Comparison of ENCODE assay signal across 9 cellular contexts in genomic region chr19:30784850-30785459, GRCh38.
DNase-seq lines count a peak whose midpoint lies in the region; ATAC-seq and TF ChIP-seq lines count a peak whose summit lies in the region.
"Had no signal": no experiment of that assay in that cellular context is flagged by ENCODE, and none has a peak within 500 bp of the region (broad histone marks: within the 10 kb centered on the region; RNA-seq: fewer than 3 reads in every experiment).

No MANE protein-coding gene starts in this region.

- H3K4me1 Mint-ChIP-seq in CD14-positive monocyte, result peaks cover 33% of the 10 kb centered on the region
- H3K4me1 Mint-ChIP-seq in activated naive CD8-positive, alpha-beta T cell treated with anti-CD3 and anti-CD28 coated beads, Interleukin-2, amount 10 ng/mL, durations not matched to agents 7 days and 5 days, result no peaks in the 10 kb centered on the region
- H3K4me1 Mint-ChIP-seq: memory B cell had no signal

- DNase-seq in CD14-positive monocyte (ENCODE audit: low spot score) (peak; percentile 74), HL-60 (ENCODE audit: low read depth in 1 of 2, low spot score in 1 of 2) (peak; percentile 27 to 53), iPS-NIHi7 (ENCODE audit: extremely low spot score) (peak; percentile 92), coronary artery (ENCODE audit: low spot score) (no peak)
- DNase-seq in activated naive CD8-positive, alpha-beta T cell treated with anti-CD3 and anti-CD28 coated beads, Interleukin-2, amount 10 ng/mL, durations not matched to agents 7 days and 5 days, result peak; percentile 69
- DNase-seq in stimulated activated CD4-positive, alpha-beta T cell treated with anti-CD3 and anti-CD28 coated beads, Interleukin-2, amount 100 ng/mL, for 24 hours, result peak; percentile 70 to 71

- H3K4me2 ChIP-seq in SU-DHL-6 (ENCODE audit: low read depth, low read length, poor library complexity, severe bottlenecking), result no peak overlapping the region

- POLR2A ChIA-PET in activated naive CD8-positive, alpha-beta T cell treated with anti-CD3 and anti-CD28 coated beads, Interleukin-2, amount 10 ng/mL, durations not matched to agents 7 days and 5 days (lab: Charles Lee), result no interaction called here

- H3K79me2 ChIP-seq in SU-DHL-6 (ENCODE audit: insufficient read depth, low read length), result no peaks in the 10 kb centered on the region

- no peaks in the 10 kb centered on the region for H3K9me2 ChIP-seq in SU-DHL-6 (replicated peaks; ENCODE audit: insufficient read depth, low read length)

- no peaks in the 10 kb centered on the region for H3K36me3 ChIP-seq in SU-DHL-6 (ENCODE audit: low read length)

- no peak overlapping the region for H3K4me3 Mint-ChIP-seq in CD14-positive monocyte
- no peak overlapping the region for H3K4me3 Mint-ChIP-seq in activated naive CD8-positive, alpha-beta T cell treated with anti-CD3 and anti-CD28 coated beads, Interleukin-2, amount 10 ng/mL, durations not matched to agents 7 days and 5 days
- H3K4me3 Mint-ChIP-seq: memory B cell had no signal

- H3K27me3 ChIP-seq in HL-60 (ENCODE audit: insufficient read depth, poor library complexity, severe bottlenecking), result no peaks in the 10 kb centered on the region
- no peaks in the 10 kb centered on the region for H3K27me3 ChIP-seq in SU-DHL-6 (ENCODE audit: low read length)

- no peak overlapping the region for H3K4me3 ChIP-seq in HL-60 (replicated peaks; ENCODE audit: insufficient read depth, low read length)
- no peak overlapping the region for H3K4me3 ChIP-seq in SU-DHL-6 (ENCODE audit: insufficient read depth, low read length, poor library complexity, severe bottlenecking)
- no peak overlapping the region for H3K4me3 ChIP-seq in coronary artery

- H2AFZ ChIP-seq in SU-DHL-6 (ENCODE audit: low read depth, low read length, severe bottlenecking), result no peak overlapping the region

- intact Hi-C loops in CD14-positive monocyte (cut with micrococcal nuclease), result loop anchor here (2.0 kb wide), 2 partner anchors 572 to 1440 kb away; no protein-coding TSS in a partner anchor

- ATAC-seq in activated naive CD8-positive, alpha-beta T cell treated with anti-CD3 and anti-CD28 coated beads, Interleukin-2, amount 10 ng/mL, durations not matched to agents 7 days and 5 days (ENCODE audit: low read depth), result peak; percentile 42
- ATAC-seq in GM19328 (IDR thresholded peaks at IDR 0.05; ENCODE audit: unreplicated experiment), result no peak

- H3K36me3 Mint-ChIP-seq in CD14-positive monocyte, result peaks cover 0 to 3% of the 10 kb centered on the region in 2 donors
- H3K36me3 Mint-ChIP-seq in activated naive CD8-positive, alpha-beta T cell treated with anti-CD3 and anti-CD28 coated beads, Interleukin-2, amount 10 ng/mL, durations not matched to agents 7 days and 5 days, result no peaks in the 10 kb centered on the region
- H3K36me3 Mint-ChIP-seq: memory B cell had no signal

- H3K27ac ChIP-seq in HL-60 (replicated peaks) (no peak overlapping the region), SU-DHL-6 (ENCODE audit: low read depth, low read length) (no peak overlapping the region), coronary artery (no peak overlapping the region)

- no peaks in the 10 kb centered on the region for H3K9me3 ChIP-seq in SU-DHL-6 (ENCODE audit: insufficient read depth, low read length)

- H4K20me1 ChIP-seq in SU-DHL-6 (ENCODE audit: low read depth, low read length), result no peaks in the 10 kb centered on the region

- peak; percentile 86 for TF ChIP-seq CTCF in CD14-positive monocyte (IDR thresholded peaks at IDR 0.05)
- TF ChIP-seq CTCF in HL-60 (IDR thresholded peaks at IDR 0.05; ENCODE audit: insufficient read depth, low read length), result peak; percentile 53
- TF ChIP-seq CTCF in SU-DHL-6 (IDR thresholded peaks at IDR 0.05; ENCODE audit: insufficient read depth, low read length, poor library complexity, severe bottlenecking), result peak; percentile 66
- TF ChIP-seq CTCF in coronary artery (IDR thresholded peaks at IDR 0.05), result no peak

- H3K9me3 Mint-ChIP-seq in CD14-positive monocyte, result peaks cover 0 to 3% (median 0%) of the 10 kb centered on the region in 7 donors
- no peaks in the 10 kb centered on the region for H3K9me3 Mint-ChIP-seq in activated naive CD8-positive, alpha-beta T cell treated with anti-CD3 and anti-CD28 coated beads, Interleukin-2, amount 10 ng/mL, durations not matched to agents 7 days and 5 days

- peak overlapping the region in 3 of 7 donors; percentile 2 to 81 (median 15) for H3K27ac Mint-ChIP-seq in CD14-positive monocyte
- H3K27ac Mint-ChIP-seq in activated naive CD8-positive, alpha-beta T cell treated with anti-CD3 and anti-CD28 coated beads, Interleukin-2, amount 10 ng/mL, durations not matched to agents 7 days and 5 days, result no peak overlapping the region
- H3K27ac Mint-ChIP-seq: memory B cell had no signal

- H3F3A ChIP-seq in SU-DHL-6 (ENCODE audit: insufficient read depth), result no peaks in the 10 kb centered on the region

- H3K27me3 Mint-ChIP-seq in CD14-positive monocyte (ENCODE audit: low read depth in 3 of 3), result peaks cover 3 to 8% (median 3%) of the 10 kb centered on the region in 3 donors
- no peaks in the 10 kb centered on the region for H3K27me3 Mint-ChIP-seq in activated naive CD8-positive, alpha-beta T cell treated with anti-CD3 and anti-CD28 coated beads, Interleukin-2, amount 10 ng/mL, durations not matched to agents 7 days and 5 days
- H3K27me3 Mint-ChIP-seq: memory B cell had no signal

- no peak overlapping the region for H3K9ac ChIP-seq in SU-DHL-6 (ENCODE audit: low read length)
